ENCODE assay signal across 1 cellular context in genomic region chr10:97713828-97714400, GRCh38.
TF ChIP-seq lines count a peak whose summit lies in the region.

No MANE protein-coding gene starts in this region.

TF ChIP-seq in A549, 52 proteins besides CTCF, POLR2A, EP300 and RAD21 (continued from another document):
- no peak for TF ChIP-seq HMGXB4 (CRISPR knock-in tag; IDR thresholded peaks at IDR 0.05; ENCODE audit: borderline replicate concordance)
- no peak for TF ChIP-seq FOXS1 (CRISPR knock-in tag; IDR thresholded peaks at IDR 0.05)
- no peak for TF ChIP-seq HOXB13 (CRISPR knock-in tag; IDR thresholded peaks at IDR 0.05; ENCODE audit: low read depth)
- no peak for TF ChIP-seq HEYL (CRISPR knock-in tag; IDR thresholded peaks at IDR 0.05)
- TF ChIP-seq NFE2L2 (conservative IDR thresholded peaks at IDR 0.05; ENCODE audit: low read length), result no peak
- peak; percentile 92 for TF ChIP-seq E2F6 (IDR thresholded peaks at IDR 0.05; ENCODE audit: borderline replicate concordance, low read depth)
- peak; percentile 67 for TF ChIP-seq NPAS2 (CRISPR knock-in tag; IDR thresholded peaks at IDR 0.05; ENCODE audit: borderline replicate concordance)
- TF ChIP-seq MAFK (IDR thresholded peaks at IDR 0.05; ENCODE audit: partially characterized antibody), result no peak
- TF ChIP-seq FOSB (CRISPR knock-in tag; IDR thresholded peaks at IDR 0.05), result no peak
- no peak for TF ChIP-seq ZC3H11A (IDR thresholded peaks at IDR 0.05)
- 0 out of 2 replicates have a peak, but pooled peaks have one; percentile 62 for TF ChIP-seq TFCP2L1 (CRISPR knock-in tag; IDR thresholded peaks at IDR 0.05)
- TF ChIP-seq RARB (CRISPR knock-in tag; IDR thresholded peaks at IDR 0.05), result no peak
- peak; percentile 72; the same call in 1 of the 2 replicates for TF ChIP-seq ATOH8 (CRISPR knock-in tag; IDR thresholded peaks at IDR 0.05; ENCODE audit: low read depth)
- TF ChIP-seq NR3C1 (IDR thresholded peaks at IDR 0.05), result no peak
- TF ChIP-seq HES2 (IDR thresholded peaks at IDR 0.05), result no peak
- no peak for TF ChIP-seq HDAC2 (IDR thresholded peaks at IDR 0.05)
- no peak for TF ChIP-seq PBX3 (IDR thresholded peaks at IDR 0.05)
- TF ChIP-seq HOXB5 (CRISPR knock-in tag; IDR thresholded peaks at IDR 0.05), result peak; percentile 72; the same call in 1 of the 2 replicates
- no peak for TF ChIP-seq CEBPB (IDR thresholded peaks at IDR 0.05)
- no peak for TF ChIP-seq CHD4 (IDR thresholded peaks at IDR 0.05; ENCODE audit: borderline replicate concordance)
- TF ChIP-seq MYC (IDR thresholded peaks at IDR 0.05; ENCODE audit: borderline replicate concordance, low read length), result peak; percentile 71
- no peak for TF ChIP-seq ZNF302 (CRISPR knock-in tag; IDR thresholded peaks at IDR 0.05)
- TF ChIP-seq FOSL2 (IDR thresholded peaks at IDR 0.05), result no peak
- no peak for TF ChIP-seq FOSL2 (CRISPR knock-in tag; IDR thresholded peaks at IDR 0.05)
- no peak for TF ChIP-seq CBX8 (IDR thresholded peaks at IDR 0.05)
- no peak for TF ChIP-seq PHF8 (IDR thresholded peaks at IDR 0.05; ENCODE audit: borderline replicate concordance, low read depth)
- TF ChIP-seq SREBF2 (IDR thresholded peaks at IDR 0.05), result no peak
- no peak for TF ChIP-seq REST (IDR thresholded peaks at IDR 0.05)
- TF ChIP-seq USF2 (IDR thresholded peaks at IDR 0.05), result 0 out of 2 replicates have a peak, but pooled peaks have one; percentile 4
- no peak for TF ChIP-seq EHMT2 (IDR thresholded peaks at IDR 0.05; ENCODE audit: low read depth)
- no peak for TF ChIP-seq KDM1A (IDR thresholded peaks at IDR 0.05; ENCODE audit: low read depth)
- peak; percentile 30 to 54; a peak in 4 of 5 replicates for TF ChIP-seq JUN (IDR thresholded peaks at IDR 0.05)
- peak; percentile 10; the same call in 1 of the 3 replicates for TF ChIP-seq BCL3 (IDR thresholded peaks at IDR 0.05)
- no peak for TF ChIP-seq JUNB (IDR thresholded peaks at IDR 0.05)
- no peak for TF ChIP-seq RCOR1 (IDR thresholded peaks at IDR 0.05; ENCODE audit: low read depth, low read length)
- peak; percentile 44 for TF ChIP-seq RNF2 (IDR thresholded peaks at IDR 0.05; ENCODE audit: borderline replicate concordance, low read depth)
- no peak for TF ChIP-seq TP53 (CRISPR knock-in tag; IDR thresholded peaks at IDR 0.05)
- TF ChIP-seq POLR2AphosphoS2 (conservative IDR thresholded peaks at IDR 0.05; ENCODE audit: low read length), result no peak
- TF ChIP-seq ESRRA (IDR thresholded peaks at IDR 0.05; ENCODE audit: borderline replicate concordance, low read length), result no peak
- TF ChIP-seq BHLHE40 (IDR thresholded peaks at IDR 0.05; ENCODE audit: low read depth, low read length), result no peak
- peak; percentile 97 for TF ChIP-seq MAX (IDR thresholded peaks at IDR 0.05)
- TF ChIP-seq HOXA7 (CRISPR knock-in tag; IDR thresholded peaks at IDR 0.05), result no peak
- no peak for TF ChIP-seq MAZ (IDR thresholded peaks at IDR 0.05; ENCODE audit: borderline replicate concordance, low read depth, low read length)
- no peak for TF ChIP-seq ZSCAN20 (CRISPR knock-in tag; IDR thresholded peaks at IDR 0.05)
- TF ChIP-seq EHF (CRISPR knock-in tag; IDR thresholded peaks at IDR 0.05), result no peak
- no peak for TF ChIP-seq KDM5A (IDR thresholded peaks at IDR 0.05)
- 0 out of 2 replicates have a peak, but pooled peaks have one; percentile 15 for TF ChIP-seq GATA3 (IDR thresholded peaks at IDR 0.05; ENCODE audit: borderline replicate concordance)
TF ChIP-seq in A549: peak in this region for 12.
